In the genomic region with DNA sequence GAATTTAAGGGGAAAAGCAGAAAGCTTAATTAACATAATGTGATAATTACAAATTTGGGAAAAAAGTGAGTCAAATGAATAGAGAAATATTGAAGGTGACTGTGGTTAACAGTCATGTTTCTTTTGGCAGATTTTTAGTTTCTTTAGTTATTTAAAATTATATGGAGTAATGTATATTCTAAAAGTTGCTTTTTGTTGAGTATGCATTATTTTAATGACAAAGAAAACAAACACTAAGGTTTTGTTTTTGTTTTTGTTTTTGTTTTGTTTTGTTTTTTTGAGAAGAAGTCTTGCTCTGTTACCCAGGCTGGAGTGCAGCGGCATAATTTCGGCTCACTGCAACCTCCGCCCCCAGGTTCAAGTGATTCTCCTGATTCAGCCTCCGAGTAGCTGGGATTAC, we compare ENCODE assay signal across 7 cellular contexts.
"Had no signal": no experiment of that assay in that cellular context is flagged by ENCODE, and none has a peak within 500 bp of the region (broad histone marks: within the 10 kb centered on the region; RNA-seq: fewer than 3 reads in every experiment).

No MANE protein-coding gene starts in this region.

- ATAC-seq: GM23338 had no signal

- H2AFZ ChIP-seq: GM23338 had no signal

- H3K4me2 ChIP-seq: GM23338 had no signal

- DNase-seq: H9, HCEC 1CT, KG1 had no signal

- H3K27ac ChIP-seq: HL-60 had no signal

- H3K4me3 ChIP-seq: GM23338 had no signal

- FAIRE-seq: H1, H54 had no signal
